In the genomic region with DNA sequence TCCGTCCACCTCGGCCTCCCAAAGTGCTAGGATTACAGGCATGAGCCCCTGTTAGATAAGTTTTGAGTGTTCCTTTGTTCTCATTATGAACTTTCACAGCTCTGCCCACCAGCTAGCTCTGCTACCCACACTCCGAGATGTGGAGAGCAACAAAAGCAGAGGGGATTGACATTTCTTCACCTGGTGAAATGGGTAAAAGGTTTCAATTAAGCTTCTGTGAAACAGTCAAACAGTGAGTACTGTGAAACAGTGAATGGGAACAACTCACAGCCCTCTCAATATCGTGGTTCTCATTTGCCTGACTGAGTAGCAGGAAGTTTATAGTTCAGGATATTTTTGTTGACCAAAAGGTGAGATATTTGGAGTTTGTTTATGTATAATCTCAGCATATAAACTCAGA, we compare ENCODE assay signal across 16 cellular contexts.
A peak's percentile ranks its signal among the peaks of the same experiment; 100 is the strongest.
DNase-seq lines count a peak whose midpoint lies in the region; ATAC-seq and TF ChIP-seq lines count a peak whose summit lies in the region.
"Had no signal": no experiment of that assay in that cellular context is flagged by ENCODE, and none has a peak within 500 bp of the region (broad histone marks: within the 10 kb centered on the region; RNA-seq: fewer than 3 reads in every experiment).

No MANE protein-coding gene starts in this region.

- no peaks in the 10 kb centered on the region for H3K79me2 ChIP-seq in OCI-LY7 (ENCODE audit: insufficient read depth, low read depth, low read length)

- H3K27ac Mint-ChIP-seq in activated CD4-positive, alpha-beta memory T cell treated with anti-CD3 and anti-CD28 coated beads for 36 hours, result no peak overlapping the region
- H3K27ac Mint-ChIP-seq in activated CD4-positive, alpha-beta memory T cell treated with anti-CD3 and anti-CD28 coated beads, Interleukin-2, amount 10 ng/mL, durations not matched to agents 7 days and 5 days, result no peak overlapping the region
- no peak overlapping the region for H3K27ac Mint-ChIP-seq in activated naive CD4-positive, alpha-beta T cell treated with anti-CD3 and anti-CD28 coated beads, Interleukin-2, amount 50 U/mL, for 72 hours
- peak overlapping the region; percentile 24 for H3K27ac Mint-ChIP-seq in progenitor cell of endocrine pancreas
- H3K27ac Mint-ChIP-seq: B cell; CD8-positive, alpha-beta T cell; H9 had no signal

- H3K9me2 ChIP-seq in OCI-LY7 (ENCODE audit: insufficient read depth, low read length), result no peaks in the 10 kb centered on the region

- no peak for TF ChIP-seq CTCF in OCI-LY7 (conservative IDR thresholded peaks at IDR 0.05; ENCODE audit: low read length)
- TF ChIP-seq CTCF in progenitor cell of endocrine pancreas (IDR thresholded peaks at IDR 0.05; ENCODE audit: unreplicated experiment), result no peak

- no peaks in the 10 kb centered on the region for H3K36me3 ChIP-seq in OCI-LY7 (ENCODE audit: insufficient read depth, low read length)
- H3K36me3 ChIP-seq: BLaER1 treated with 17β-estradiol and CSF1 and Interleukin-3, amounts not matched to agents 10 nM and 100 nM had no signal

- POLR2A ChIA-PET in activated CD4-positive, alpha-beta memory T cell treated with anti-CD3 and anti-CD28 coated beads for 36 hours (lab: Charles Lee), result no interaction called here
- POLR2A ChIA-PET in activated CD4-positive, alpha-beta memory T cell treated with anti-CD3 and anti-CD28 coated beads, Interleukin-2, amount 10 ng/mL, durations not matched to agents 7 days and 5 days (lab: Charles Lee), result no interaction called here
- POLR2A ChIA-PET in OCI-LY7 (lab: Charles Lee), result interaction anchor here (0.6 to 1.0 kb wide), 4 partner anchors 14 to 1003 kb away, joined by 3 to 5 read pairs (median 4); no protein-coding TSS in a partner anchor

- peak; percentile 20 for DNase-seq in activated CD4-positive, alpha-beta memory T cell treated with anti-CD3 and anti-CD28 coated beads for 36 hours
- DNase-seq in activated CD4-positive, alpha-beta memory T cell treated with anti-CD3 and anti-CD28 coated beads, Interleukin-2, amount 10 ng/mL, durations not matched to agents 7 days and 5 days, result no peak
- no peak for DNase-seq in activated naive CD4-positive, alpha-beta T cell treated with anti-CD3 and anti-CD28 coated beads, Interleukin-2, amount 50 U/mL, for 72 hours (ENCODE audit: low spot score in 2 of 2)
- DNase-seq in activated naive CD4-positive, alpha-beta T cell treated with Interleukin-2 at 50 U/mL for 16 hours, result no peak
- no peak for DNase-seq in OCI-LY7 (ENCODE audit: low spot score)
- no peak for DNase-seq in progenitor cell of endocrine pancreas (ENCODE audit: low spot score, unreplicated experiment)
- DNase-seq in NCI-H510A treated with DMSO at 0.1 percent for 48 hours (lab: John Stamatoyannopoulos, UW), result no peak
- no peak for DNase-seq in GM19240 (ENCODE audit: insufficient read length, low spot score)
- DNase-seq: 8988T; Calu3; CD8-positive, alpha-beta T cell; DMS79 treated with DMSO at 0.1 percent for 48 hours; GF-D8; H9 had no signal

- no peaks in the 10 kb centered on the region for H3K27me3 Mint-ChIP-seq in activated CD4-positive, alpha-beta memory T cell treated with anti-CD3 and anti-CD28 coated beads for 36 hours
- no peaks in the 10 kb centered on the region for H3K27me3 Mint-ChIP-seq in activated CD4-positive, alpha-beta memory T cell treated with anti-CD3 and anti-CD28 coated beads, Interleukin-2, amount 10 ng/mL, durations not matched to agents 7 days and 5 days
- no peaks in the 10 kb centered on the region for H3K27me3 Mint-ChIP-seq in progenitor cell of endocrine pancreas
- H3K27me3 Mint-ChIP-seq: B cell had no signal

- ATAC-seq in activated naive CD4-positive, alpha-beta T cell treated with anti-CD3 and anti-CD28 coated beads, Interleukin-2, amount 50 U/mL, for 72 hours, result peak; percentile 18 to 51
- ATAC-seq: CD8-positive, alpha-beta T cell had no signal

- no peak overlapping the region for H3K4me3 Mint-ChIP-seq in activated CD4-positive, alpha-beta memory T cell treated with anti-CD3 and anti-CD28 coated beads for 36 hours
- no peak overlapping the region for H3K4me3 Mint-ChIP-seq in activated CD4-positive, alpha-beta memory T cell treated with anti-CD3 and anti-CD28 coated beads, Interleukin-2, amount 10 ng/mL, durations not matched to agents 7 days and 5 days
- no peak overlapping the region for H3K4me3 Mint-ChIP-seq in progenitor cell of endocrine pancreas (ENCODE audit: low read depth)
- H3K4me3 Mint-ChIP-seq: B cell; CD8-positive, alpha-beta T cell; H9 had no signal

- H3K9me3 Mint-ChIP-seq in activated CD4-positive, alpha-beta memory T cell treated with anti-CD3 and anti-CD28 coated beads for 36 hours, result peaks cover 10% of the 10 kb centered on the region
- peaks cover 10% of the 10 kb centered on the region for H3K9me3 Mint-ChIP-seq in activated CD4-positive, alpha-beta memory T cell treated with anti-CD3 and anti-CD28 coated beads, Interleukin-2, amount 10 ng/mL, durations not matched to agents 7 days and 5 days
- peaks cover 5 to 18% of the 10 kb centered on the region in 2 donors for H3K9me3 Mint-ChIP-seq in activated naive CD4-positive, alpha-beta T cell treated with anti-CD3 and anti-CD28 coated beads, Interleukin-2, amount 50 U/mL, for 72 hours
- H3K9me3 Mint-ChIP-seq in progenitor cell of endocrine pancreas (ENCODE audit: low read depth), result peaks cover 13% of the 10 kb centered on the region

- intact Hi-C loops in activated CD4-positive, alpha-beta memory T cell treated with anti-CD3 and anti-CD28 coated beads for 36 hours (cut with micrococcal nuclease), result no loop called here
- intact Hi-C loops in OCI-LY7 (cut with micrococcal nuclease; ENCODE audit: unreplicated experiment), result no loop called here

- H4K20me1 ChIP-seq in OCI-LY7 (ENCODE audit: insufficient read depth, low read length), result no peaks in the 10 kb centered on the region
- H4K20me1 ChIP-seq: BLaER1 treated with 17β-estradiol and CSF1 and Interleukin-3, amounts not matched to agents 10 nM and 100 nM had no signal

- peaks cover 9% of the 10 kb centered on the region for H3K36me3 Mint-ChIP-seq in activated CD4-positive, alpha-beta memory T cell treated with anti-CD3 and anti-CD28 coated beads for 36 hours
- H3K36me3 Mint-ChIP-seq in activated CD4-positive, alpha-beta memory T cell treated with anti-CD3 and anti-CD28 coated beads, Interleukin-2, amount 10 ng/mL, durations not matched to agents 7 days and 5 days (ENCODE audit: low read depth), result no peaks in the 10 kb centered on the region
- H3K36me3 Mint-ChIP-seq in activated naive CD4-positive, alpha-beta T cell treated with anti-CD3 and anti-CD28 coated beads, Interleukin-2, amount 50 U/mL, for 72 hours, result peaks cover 14 to 15% of the 10 kb centered on the region in 2 donors
- peaks cover 12% of the 10 kb centered on the region for H3K36me3 Mint-ChIP-seq in progenitor cell of endocrine pancreas (ENCODE audit: insufficient read depth)
- H3K36me3 Mint-ChIP-seq: CD8-positive, alpha-beta T cell had no signal

- BruUV-seq in OCI-LY7 (replicated peaks; lab: Mats Ljungman, UMichigan), result no TSS peak

- no peak overlapping the region for H3K27ac ChIP-seq in OCI-LY7 (ENCODE audit: low read depth, low read length, poor library complexity, severe bottlenecking)
- H3K27ac ChIP-seq: BLaER1 treated with 17β-estradiol and CSF1 and Interleukin-3, amounts not matched to agents 10 nM and 100 nM had no signal

- H3K4me2 ChIP-seq in OCI-LY7 (ENCODE audit: low read length), result no peak overlapping the region
- H3K4me2 ChIP-seq: BLaER1 treated with 17β-estradiol and CSF1 and Interleukin-3, amounts not matched to agents 10 nM and 100 nM had no signal

- H3K4me1 Mint-ChIP-seq in activated CD4-positive, alpha-beta memory T cell treated with anti-CD3 and anti-CD28 coated beads for 36 hours (ENCODE audit: low read depth), result peaks cover 17% of the 10 kb centered on the region
- H3K4me1 Mint-ChIP-seq in activated CD4-positive, alpha-beta memory T cell treated with anti-CD3 and anti-CD28 coated beads, Interleukin-2, amount 10 ng/mL, durations not matched to agents 7 days and 5 days, result peaks cover 1% of the 10 kb centered on the region
- H3K4me1 Mint-ChIP-seq in progenitor cell of endocrine pancreas (ENCODE audit: low read depth), result peaks cover 22% of the 10 kb centered on the region
- H3K4me1 Mint-ChIP-seq: H9 had no signal

- H3K4me3 ChIP-seq in OCI-LY7 (ENCODE audit: low read depth, low read length, poor library complexity, severe bottlenecking), result no peak overlapping the region
- H3K4me3 ChIP-seq: BLaER1 treated with 17β-estradiol and CSF1 and Interleukin-3, amounts not matched to agents 10 nM and 100 nM had no signal

- no peaks in the 10 kb centered on the region for H3K4me1 ChIP-seq in OCI-LY7 (ENCODE audit: insufficient read depth, low read length, poor library complexity, severe bottlenecking)
- H3K4me1 ChIP-seq: BLaER1 treated with 17β-estradiol and CSF1 and Interleukin-3, amounts not matched to agents 10 nM and 100 nM had no signal

- peak overlapping the region; percentile 27; the same call in 1 of the 2 replicates for H2AFZ ChIP-seq in OCI-LY7 (ENCODE audit: low read length)

- CTCF ChIA-PET in activated CD4-positive, alpha-beta memory T cell treated with anti-CD3 and anti-CD28 coated beads for 36 hours (lab: Charles Lee), result no interaction called here
- CTCF ChIA-PET in activated CD4-positive, alpha-beta memory T cell treated with anti-CD3 and anti-CD28 coated beads, Interleukin-2, amount 10 ng/mL, durations not matched to agents 7 days and 5 days (lab: Charles Lee), result interaction anchor here (0.7 kb wide), 1 partner anchor 881 kb away, joined by 3 read pairs; no protein-coding TSS in a partner anchor
- CTCF ChIA-PET in OCI-LY7 (lab: Charles Lee; ENCODE audit: unreplicated experiment), result no interaction called here

- no peaks in the 10 kb centered on the region; the same call in 1 of the 2 replicates for H3K9me3 ChIP-seq in OCI-LY7 (ENCODE audit: low read length)
